Comparison of ENCODE assay signal across 16 cellular contexts in the genomic region with DNA sequence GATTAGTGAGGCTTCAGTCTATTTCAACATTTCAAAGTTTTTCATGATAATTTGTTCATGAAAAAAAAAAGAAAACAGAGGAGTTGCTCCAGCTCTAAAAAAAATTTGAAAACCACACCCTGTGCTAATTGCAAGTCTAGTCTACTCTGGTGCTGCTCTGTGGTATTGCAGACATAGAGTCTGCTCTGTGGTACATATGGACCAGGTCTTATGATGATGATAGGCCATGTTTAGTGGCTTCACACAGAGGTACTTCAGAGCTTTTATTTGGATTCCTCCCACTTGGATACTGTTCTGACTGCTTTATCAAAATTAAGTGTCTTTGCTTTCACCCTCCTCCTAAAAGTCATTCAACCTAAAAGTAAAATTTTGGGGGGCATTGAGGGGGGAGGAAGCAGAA.
A peak's percentile ranks its signal among the peaks of the same experiment; 100 is the strongest.
DNase-seq lines count a peak whose midpoint lies in the region; ATAC-seq and TF ChIP-seq lines count a peak whose summit lies in the region.
"Had no signal": no experiment of that assay in that cellular context is flagged by ENCODE, and none has a peak within 500 bp of the region (broad histone marks: within the 10 kb centered on the region; RNA-seq: fewer than 3 reads in every experiment).

No MANE protein-coding gene starts in this region.

- peak overlapping the region; percentile 7 for H3K27ac Mint-ChIP-seq in MCF 10A (ENCODE audit: low read depth, unreplicated experiment)
- H3K27ac Mint-ChIP-seq in stimulated activated effector memory CD8-positive, alpha-beta T cell treated with anti-CD3 and anti-CD28 coated beads, Interleukin-12 subunit alpha, Interleukin-12 subunit beta, amount 100 ng/mL, for 72 hours, result no peak overlapping the region
- H3K27ac Mint-ChIP-seq: B cell, mesothelial cell of epicardium had no signal

- H3K4me1 Mint-ChIP-seq in MCF 10A (ENCODE audit: insufficient read depth, unreplicated experiment), result peaks cover 14% of the 10 kb centered on the region
- H3K4me1 Mint-ChIP-seq in stimulated activated effector memory CD8-positive, alpha-beta T cell treated with anti-CD3 and anti-CD28 coated beads, Interleukin-12 subunit alpha, Interleukin-12 subunit beta, amount 100 ng/mL, for 72 hours, result no peaks in the 10 kb centered on the region
- H3K4me1 Mint-ChIP-seq: B cell had no signal

- peaks cover 13% of the 10 kb centered on the region for H3K36me3 Mint-ChIP-seq in MCF 10A (ENCODE audit: insufficient read depth, unreplicated experiment)
- H3K36me3 Mint-ChIP-seq in stimulated activated effector memory CD8-positive, alpha-beta T cell treated with anti-CD3 and anti-CD28 coated beads, Interleukin-12 subunit alpha, Interleukin-12 subunit beta, amount 100 ng/mL, for 72 hours, result no peaks in the 10 kb centered on the region

- POLR2A ChIA-PET in MCF 10A (lab: Yijun Ruan, JAX), result interaction anchor here (0.7 to 1.7 kb wide), 5 partner anchors 16 to 162 kb away, joined by 3 to 8 read pairs (median 3); a partner anchor contains a TSS

- no peak overlapping the region for H3K4me3 ChIP-seq in breast epithelium
- no peak overlapping the region for H3K4me3 ChIP-seq in brain microvascular endothelial cell (ENCODE audit: low read depth, low read length)
- H3K4me3 ChIP-seq: heart right ventricle, suprapubic skin had no signal

- no peaks in the 10 kb centered on the region for H3K27me3 Mint-ChIP-seq in MCF 10A (ENCODE audit: insufficient read depth, unreplicated experiment)
- H3K27me3 Mint-ChIP-seq: B cell had no signal

- no peak for TF ChIP-seq POLR2A in breast epithelium (IDR thresholded peaks at IDR 0.05)

- no peak overlapping the region for H3K27ac ChIP-seq in breast epithelium
- H3K27ac ChIP-seq in brain microvascular endothelial cell, result no peak overlapping the region
- H3K27ac ChIP-seq: heart right ventricle, suprapubic skin, WERI-Rb-1 had no signal

- BruUV-seq in MCF 10A (replicated peaks; lab: Mats Ljungman, UMichigan), result no TSS peak

- CTCF ChIA-PET in MCF 10A (lab: Yijun Ruan, JAX), result interaction anchor here (0.6 to 2.1 kb wide), 14 partner anchors 8 to 1609 kb away, joined by 3 to 9 read pairs (median 4); a partner anchor contains a TSS

- no peaks in the 10 kb centered on the region for H3K9me3 Mint-ChIP-seq in MCF 10A (ENCODE audit: unreplicated experiment)
- H3K9me3 Mint-ChIP-seq in stimulated activated effector memory CD8-positive, alpha-beta T cell treated with anti-CD3 and anti-CD28 coated beads, Interleukin-12 subunit alpha, Interleukin-12 subunit beta, amount 100 ng/mL, for 72 hours, result no peaks in the 10 kb centered on the region
- H3K9me3 Mint-ChIP-seq: neural crest cell had no signal

- intact Hi-C loops in MCF 10A (cut with micrococcal nuclease), result no loop called here
- intact Hi-C loops in breast epithelium (cut with DNase I; ENCODE audit: low total_unique reads), result no loop called here

- no peaks in the 10 kb centered on the region for H3K9me3 ChIP-seq in breast epithelium
- H3K9me3 ChIP-seq: heart right ventricle, suprapubic skin had no signal

- DNase-seq in MCF 10A (ENCODE audit: unreplicated experiment), result no peak
- DNase-seq in breast epithelium (ENCODE audit: low spot score in 2 of 2), result no peak
- peak; percentile 10 for DNase-seq in NCI-H146 (lab: John Stamatoyannopoulos, UW)
- peak; percentile 64 to 69 for DNase-seq in SHP77 (lab: John Stamatoyannopoulos, UW)
- no peak for DNase-seq in stimulated activated effector memory CD8-positive, alpha-beta T cell treated with anti-CD3 and anti-CD28 coated beads, Interleukin-12 subunit alpha, Interleukin-12 subunit beta, amount 100 ng/mL, for 72 hours (ENCODE audit: low spot score in 2 of 2)
- DNase-seq in brain microvascular endothelial cell, result no peak
- DNase-seq in dedifferentiated amniotic fluid mesenchymal stem cell (ENCODE audit: extremely low spot score), result no peak
- DNase-seq: activated gamma-delta T cell treated with Interleukin-2 at 50 U/mL for 16 hours, heart right ventricle, WERI-Rb-1 had no signal

- H3K27me3 ChIP-seq in breast epithelium (no peaks in the 10 kb centered on the region), brain microvascular endothelial cell (replicated peaks) (no peaks in the 10 kb centered on the region)
- H3K27me3 ChIP-seq: heart right ventricle, suprapubic skin had no signal

- no peaks in the 10 kb centered on the region for H3K36me3 ChIP-seq in breast epithelium
- peaks cover 3% of the 10 kb centered on the region for H3K36me3 ChIP-seq in brain microvascular endothelial cell (replicated peaks)
- H3K36me3 ChIP-seq: heart right ventricle, suprapubic skin, WERI-Rb-1 had no signal

- peak; percentile 64 for ATAC-seq in stimulated activated effector memory CD8-positive, alpha-beta T cell treated with anti-CD3 and anti-CD28 coated beads, Interleukin-12 subunit alpha, Interleukin-12 subunit beta, amount 100 ng/mL, for 72 hours
- ATAC-seq in HG02973 (IDR thresholded peaks at IDR 0.05; ENCODE audit: unreplicated experiment), result no peak
- ATAC-seq: heart right ventricle, Panc1 had no signal

- no peaks in the 10 kb centered on the region for H3K4me1 ChIP-seq in breast epithelium
- H3K4me1 ChIP-seq: heart right ventricle, suprapubic skin had no signal

- TF ChIP-seq CTCF in MCF 10A (IDR thresholded peaks at IDR 0.05; ENCODE audit: unreplicated experiment) (no peak), breast epithelium (IDR thresholded peaks at IDR 0.05) (no peak), brain microvascular endothelial cell (IDR thresholded peaks at IDR 0.05; ENCODE audit: low read depth, low read length, missing control alignments) (no peak)

- no peak overlapping the region for H3K4me3 Mint-ChIP-seq in MCF 10A (ENCODE audit: unreplicated experiment)
- H3K4me3 Mint-ChIP-seq in stimulated activated effector memory CD8-positive, alpha-beta T cell treated with anti-CD3 and anti-CD28 coated beads, Interleukin-12 subunit alpha, Interleukin-12 subunit beta, amount 100 ng/mL, for 72 hours, result no peak overlapping the region
- H3K4me3 Mint-ChIP-seq: B cell, mesothelial cell of epicardium, neural crest cell had no signal

- in situ Hi-C loops in brain microvascular endothelial cell (cut with HindIII; ENCODE audit: low pct_ligation_motif_present, low sequenced_read_pairs), result no loop called here

Comparison
In these comparisons a context has a peak if more than half of its experiments do, and no peak if none do; other contexts are left out.
1. DNase-seq: peak in NCI-H146 (single experiment) and SHP77 (2 of 2); none in MCF 10A (single experiment), breast epithelium (0 of 2), stimulated activated effector memory CD8-positive, alpha-beta T cell treated with anti-CD3 and anti-CD28 coated beads, Interleukin-12 subunit alpha, Interleukin-12 subunit beta, amount 100 ng/mL, for 72 hours (0 of 2), brain microvascular endothelial cell (single experiment) and dedifferentiated amniotic fluid mesenchymal stem cell (single experiment).